Comparison of ENCODE assay signal across 8 cellular contexts in genomic region chr1:109740615-109741373, GRCh38. TPM values are rescaled to one million over a fixed set of nuclear protein-coding genes. Genes with fewer than 3 reads are reported as not detected.
DNase-seq lines count a peak whose midpoint lies in the region; ATAC-seq and TF ChIP-seq lines count a peak whose summit lies in the region.

TSS of gene GSTM3 (minus strand) at chr1:109741038. CDS start at chr1:109740287, 751 bp downstream.

- ATAC-seq in HG03159 (IDR thresholded peaks at IDR 0.05; ENCODE audit: unreplicated experiment), result peak; percentile 25
- no peak for ATAC-seq in GM19397 (IDR thresholded peaks at IDR 0.05; ENCODE audit: unreplicated experiment)

- POLR2A ChIA-PET in A673 (lab: Charles Lee; ENCODE audit: low non-redundant PET), result no interaction called here

- BruUV-seq in A673 (replicated peaks; lab: Mats Ljungman, UMichigan), result no TSS peak

- H3K9ac ChIP-seq in iPS-20b (ENCODE audit: low read depth, low read length) (peak within 1 kb of the TSS; percentile 31; the same call in 1 of the 2 replicates), smooth muscle cell (ENCODE audit: low read depth) (peak within 1 kb of the TSS; percentile 90)

- H3K4me2 ChIP-seq in smooth muscle cell, result peak within 1 kb of the TSS; percentile 98

- DNase-seq in A673 (ENCODE audit: low spot score), result peak; percentile 9
- no peak for DNase-seq in smooth muscle cell (lab: John Stamatoyannopoulos, UW; ENCODE audit: unreplicated experiment)
- no peak for DNase-seq in islet precursor cell
- no peak for DNase-seq in AML-193 (lab: John Stamatoyannopoulos, UW)

- H3K9me3 ChIP-seq in A673 (ENCODE audit: low read depth, low read length, poor library complexity, severe bottlenecking) (no peaks in the 10 kb centered on the region), iPS-20b (ENCODE audit: insufficient read depth, low read depth, low read length) (no peaks in the 10 kb centered on the region), smooth muscle cell (replicated peaks; ENCODE audit: low read depth) (no peaks in the 10 kb centered on the region)

- no peaks in the 10 kb centered on the region for H4K20me1 ChIP-seq in smooth muscle cell (ENCODE audit: low read depth)

- H3F3A ChIP-seq in smooth muscle cell (ENCODE audit: low read depth), result no peaks in the 10 kb centered on the region

- CTCF ChIA-PET in A673 (lab: Charles Lee), result no interaction called here

- TF ChIP-seq CTCF in A673 (conservative IDR thresholded peaks at IDR 0.05; ENCODE audit: low read depth, low read length) (no peak), smooth muscle cell (IDR thresholded peaks at IDR 0.05; ENCODE audit: borderline replicate concordance, insufficient read depth, poor library complexity, severe bottlenecking) (no peak)

- peak within 1 kb of the TSS; percentile 77 for H3K27ac ChIP-seq in A673 (ENCODE audit: low read depth, low read length, poor library complexity, severe bottlenecking)
- H3K27ac ChIP-seq in angular gyrus (ENCODE audit: low read depth, low read length), result peak within 1 kb of the TSS; percentile 73
- no peak within 1 kb of the TSS for H3K27ac ChIP-seq in iPS-20b (ENCODE audit: low read length)
- H3K27ac ChIP-seq in smooth muscle cell (ENCODE audit: low read depth), result peak within 1 kb of the TSS; percentile 81

- H2AFZ ChIP-seq in smooth muscle cell (ENCODE audit: low read depth), result peak within 1 kb of the TSS; percentile 94

- peaks cover 15% of the 10 kb centered on the region for H3K36me3 ChIP-seq in A673 (ENCODE audit: insufficient read depth, low read length, poor library complexity, severe bottlenecking)
- H3K36me3 ChIP-seq in iPS-20b (ENCODE audit: insufficient read depth, low read depth, low read length), result no peaks in the 10 kb centered on the region
- peaks cover 4% of the 10 kb centered on the region for H3K36me3 ChIP-seq in smooth muscle cell (ENCODE audit: low read depth)

- intact Hi-C loops in A673 (cut with micrococcal nuclease; ENCODE audit: unreplicated experiment), result no loop called here

- H3K27me3 ChIP-seq in A673 (replicated peaks; ENCODE audit: insufficient read depth, low read depth, low read length, poor library complexity) (no peaks in the 10 kb centered on the region), iPS-20b (ENCODE audit: insufficient read depth, low read length) (peaks cover 61% of the 10 kb centered on the region), smooth muscle cell (ENCODE audit: low read depth) (no peaks in the 10 kb centered on the region)

- WGBS in smooth muscle cell (ENCODE audit: low lambda C conversion rate), result 12% methylated on average over 10 of the region's 10 CpGs

- H3K4me3 ChIP-seq in A673 (ENCODE audit: low read depth, low read length, poor library complexity, severe bottlenecking), result peak within 1 kb of the TSS; percentile 74
- H3K4me3 ChIP-seq in iPS-20b (ENCODE audit: low read length), result peak within 1 kb of the TSS; percentile 69
- H3K4me3 ChIP-seq in smooth muscle cell, result peak within 1 kb of the TSS; percentile 87

- H3K4me1 ChIP-seq in A673 (ENCODE audit: insufficient read depth, low read length, poor library complexity, severe bottlenecking) (no peaks in the 10 kb centered on the region), iPS-20b (ENCODE audit: insufficient read depth, low read length) (peaks cover 2% of the 10 kb centered on the region; the same call in 1 of the 2 replicates), smooth muscle cell (ENCODE audit: low read depth) (peaks cover 11% of the 10 kb centered on the region)

- H3K79me2 ChIP-seq in smooth muscle cell (ENCODE audit: low read depth), result peaks cover 5% of the 10 kb centered on the region

RNA-seq across cellular contexts. Expression of gene GSTM3, which starts in this region (rescaled TPM):
- total RNA-seq in A673 (2021) (72.2 and 73.4 TPM in 2 replicates), smooth muscle cell (117 and 153 TPM in 2 replicates)
- 211 and 218 TPM in 2 replicates for polyA plus RNA-seq in smooth muscle cell
